Comparison of ENCODE assay signal across 9 cellular contexts in genomic region chr6:47478233-47479155, GRCh38. TPM values are rescaled to one million over a fixed set of nuclear protein-coding genes. Genes with fewer than 3 reads are reported as not detected.
DNase-seq lines count a peak whose midpoint lies in the region; ATAC-seq, FAIRE-seq and TF ChIP-seq lines count a peak whose summit lies in the region.
"Had no signal": no experiment of that assay in that cellular context is flagged by ENCODE, and none has a peak within 500 bp of the region (broad histone marks: within the 10 kb centered on the region; RNA-seq: fewer than 3 reads in every experiment).

No MANE protein-coding gene starts in this region.

- H3K4me3 ChIP-seq in endothelial cell of umbilical vein (replicated peaks in 1 of 3; ENCODE audit: insufficient read depth in 1 of 3, low read depth in 1 of 3, low read length in 3 of 3), result peak overlapping the region; percentile 62 to 92 (median 85)
- H3K4me3 ChIP-seq in mucosa of rectum (ENCODE audit: low read length in 2 of 2), result peak overlapping the region; percentile 87 to 95
- peak overlapping the region; percentile 50 to 88 for H3K4me3 ChIP-seq in aorta (ENCODE audit: low read length in 2 of 2)

- H3K79me2 ChIP-seq in endothelial cell of umbilical vein (ENCODE audit: control insufficient read depth, insufficient read depth, low read length), result peaks cover 51% of the 10 kb centered on the region

- peak overlapping the region; percentile 98 for H3K4me2 ChIP-seq in endothelial cell of umbilical vein (ENCODE audit: insufficient read depth, low read length)

- peak in 1 of 2 donors; percentile 0 for TF ChIP-seq CTCF in endothelial cell of umbilical vein (IDR thresholded peaks at IDR 0.05; ENCODE audit: extremely low read depth in 1 of 2, insufficient read depth in 1 of 2, low read depth in 1 of 2, low read length in 2 of 2)

- H4K20me1 ChIP-seq in endothelial cell of umbilical vein (replicated peaks; ENCODE audit: control insufficient read depth, extremely low read depth, insufficient read depth, low read length), result peaks cover 2% of the 10 kb centered on the region

- H3K27ac ChIP-seq in endothelial cell of umbilical vein (ENCODE audit: insufficient read depth, low read depth, low read length), result peak overlapping the region; percentile 71
- peak overlapping the region; percentile 98 to 99 for H3K27ac ChIP-seq in mucosa of rectum (ENCODE audit: low read depth in 2 of 2, low read length in 2 of 2)
- peak overlapping the region; percentile 45 to 87 for H3K27ac ChIP-seq in aorta (ENCODE audit: low read depth in 1 of 2, low read length in 2 of 2)

- H3K27me3 ChIP-seq in endothelial cell of umbilical vein (ENCODE audit: control insufficient read depth in 2 of 2, insufficient read depth in 2 of 2, low read length in 2 of 2) (no peaks in the 10 kb centered on the region), mucosa of rectum (ENCODE audit: control insufficient read depth in 2 of 2, insufficient read depth in 2 of 2, low read length in 2 of 2) (no peaks in the 10 kb centered on the region), aorta (ENCODE audit: control insufficient read depth in 1 of 2, insufficient read depth in 2 of 2, low read length in 1 of 2) (no peaks in the 10 kb centered on the region)

- POLR2A ChIA-PET in endothelial cell of umbilical vein (lab: Charles Lee), result interaction anchor here (0.7 to 1.3 kb wide), 3 partner anchors 10 to 153 kb away, joined by 3 to 5 read pairs (median 3); no protein-coding TSS in a partner anchor

- peak overlapping the region; percentile 33 for H2AFZ ChIP-seq in endothelial cell of umbilical vein (ENCODE audit: low read depth, low read length)

- CTCF ChIA-PET in endothelial cell of umbilical vein (lab: Charles Lee), result interaction anchor here (0.6 to 3.5 kb wide), 8 partner anchors 10 to 153 kb away, joined by 3 to 15 read pairs (median 4); no protein-coding TSS in a partner anchor

- peak; percentile 1 for TF ChIP-seq POLR2A in endothelial cell of umbilical vein (IDR thresholded peaks at IDR 0.05; ENCODE audit: low read depth, low read length)

- TSS peak; percentile 26 for BruUV-seq in endothelial cell of umbilical vein (replicated peaks; lab: Mats Ljungman, UMichigan)

- no peak for FAIRE-seq in endothelial cell of umbilical vein (lab: Jason Lieb, UNC)
- FAIRE-seq: TTC549 had no signal

- H3K9ac ChIP-seq in endothelial cell of umbilical vein (replicated peaks; ENCODE audit: extremely low read depth, insufficient read depth, low read length), result peak overlapping the region; percentile 97
- peak overlapping the region; percentile 82 to 98 for H3K9ac ChIP-seq in mucosa of rectum (ENCODE audit: low read depth in 1 of 2, low read length in 2 of 2)

- 1% methylated on average over 25 to 31 of the region's 31 CpGs for WGBS in aorta, 2 donors

- intact Hi-C loops in endothelial cell of umbilical vein (cut with micrococcal nuclease), result loop anchor here (1.0 to 5.0 kb wide), 2 partner anchors 64 to 381 kb away; no protein-coding TSS in a partner anchor
- intact Hi-C loops in aorta (cut with DNase I), result loop anchor here in 1 of 2 donors (10.0 kb wide), 1 partner anchor 64 kb away; no protein-coding TSS in a partner anchor

- H3K4me1 ChIP-seq in endothelial cell of umbilical vein (ENCODE audit: control insufficient read depth, extremely low read depth, insufficient read depth, low read length) (peaks cover 31% of the 10 kb centered on the region), mucosa of rectum (ENCODE audit: control insufficient read depth in 2 of 2, insufficient read depth in 2 of 2, low read length in 2 of 2) (peaks cover 10 to 27% of the 10 kb centered on the region in 2 donors), aorta (ENCODE audit: control insufficient read depth in 1 of 2, insufficient read depth in 2 of 2, low read length in 2 of 2) (peaks cover 0 to 5% of the 10 kb centered on the region in 2 donors)

- dilution Hi-C loops in endothelial cell of umbilical vein (cut with MboI; ENCODE audit: extremely low pct_ligation_motif_present, low sequenced_read_pairs), result no loop called here

- DNase-seq in CD1c-positive myeloid dendritic cell (ENCODE audit: extremely low spot score) (peak; percentile 40), endothelial cell of umbilical vein (ENCODE audit: low read depth, low spot score) (peak; percentile 63), aorta (peak in 1 of 2 donors; percentile 48)
- DNase-seq in stimulated activated CD4-positive, alpha-beta T cell treated with anti-CD3 and anti-CD28 coated beads, Interleukin-12 subunit alpha, Interleukin-12 subunit beta, amount 100 ng/mL, for 4 hours, result no peak

- ATAC-seq in GM19035 (IDR thresholded peaks at IDR 0.05; ENCODE audit: unreplicated experiment) (peak; percentile 45), HG03432 (IDR thresholded peaks at IDR 0.05; ENCODE audit: unreplicated experiment) (peak; percentile 41), SK-N-SH treated with all-trans-retinoic acid at 6 μM for 48 hours (peak; percentile 64), aorta (ENCODE audit: low FRiP score) (peak; percentile 17)

- no peaks in the 10 kb centered on the region for H3K9me3 ChIP-seq in endothelial cell of umbilical vein (replicated peaks; ENCODE audit: control insufficient read depth, insufficient read depth, low read length)
- H3K9me3 ChIP-seq in mucosa of rectum (ENCODE audit: control insufficient read depth in 2 of 2, low read length in 2 of 2), result no peaks in the 10 kb centered on the region
- no peaks in the 10 kb centered on the region for H3K9me3 ChIP-seq in aorta (ENCODE audit: control insufficient read depth, low read length)

- H3K9me1 ChIP-seq in endothelial cell of umbilical vein (replicated peaks; ENCODE audit: control insufficient read depth, extremely low read depth, insufficient read depth, low read length), result no peaks in the 10 kb centered on the region

- H3K36me3 ChIP-seq in endothelial cell of umbilical vein (ENCODE audit: control insufficient read depth in 2 of 2, extremely low read depth in 1 of 2, insufficient read depth in 2 of 2, low read length in 2 of 2) (no peaks in the 10 kb centered on the region), mucosa of rectum (ENCODE audit: control insufficient read depth in 2 of 2, insufficient read depth in 2 of 2, low read length in 2 of 2) (no peaks in the 10 kb centered on the region), aorta (ENCODE audit: control insufficient read depth in 1 of 2, insufficient read depth in 2 of 2, low read length in 1 of 2) (no peaks in the 10 kb centered on the region)

TF ChIP-seq in SK-N-SH treated with all-trans-retinoic acid at 6 μM for 48 hours, 23 proteins besides CTCF, POLR2A, EP300 and RAD21:
- no peak for TF ChIP-seq PPARA (CRISPR knock-in tag; IDR thresholded peaks at IDR 0.05; ENCODE audit: borderline replicate concordance)
TF ChIP-seq in SK-N-SH treated with all-trans-retinoic acid at 6 μM for 48 hours: peak in this region for 0.

TF ChIP-seq in endothelial cell of umbilical vein, 7 proteins besides CTCF, POLR2A, EP300 and RAD21:
- TF ChIP-seq MAX (IDR thresholded peaks at IDR 0.05; ENCODE audit: insufficient read depth, insufficient read length), result no peak
- TF ChIP-seq EZH2 (IDR thresholded peaks at IDR 0.05; ENCODE audit: borderline replicate concordance, low read depth, low read length, severe bottlenecking), result no peak
- TF ChIP-seq JUN (IDR thresholded peaks at IDR 0.05; ENCODE audit: borderline replicate concordance, insufficient read depth, insufficient read length, low read depth), result no peak
- peak; percentile 61 for TF ChIP-seq GATA2 (IDR thresholded peaks at IDR 0.05; ENCODE audit: insufficient read depth, insufficient read length, low read depth, low read length)
- no peak for TF ChIP-seq MYC (IDR thresholded peaks at IDR 0.05; ENCODE audit: low read depth, low read length)
- TF ChIP-seq FOS (IDR thresholded peaks at IDR 0.05; ENCODE audit: borderline replicate concordance, insufficient read depth, low read length), result no peak

RNA-seq across cellular contexts. Expression of gene CD2AP, which starts 0.9 kb away (rescaled TPM):
- total RNA-seq in endothelial cell of umbilical vein (37.3 and 39.8 TPM in 2 replicates), aorta (10 to 100 TPM; 25.2 to 33.4 TPM)
- polyA plus RNA-seq in endothelial cell of umbilical vein (2.7 and 4.2 TPM in 2 replicates), aorta (10 to 100 TPM in 1 of 2 donors, 1 to 10 TPM in 1; 6.8 to 19.2 TPM)
- 8.2 and 8.6 TPM in 2 replicates for polyA plus RNA-seq in endothelial cell of umbilical vein (2011; cell fraction: cytosol; rRNA removed)
- 12.9 and 17.5 TPM in 2 replicates for polyA plus RNA-seq in endothelial cell of umbilical vein (2011; cell fraction: nucleus; rRNA removed)
- 14.0 and 19.8 TPM in 2 replicates for polyA plus RNA-seq in endothelial cell of umbilical vein (2012)
- 5.3 and 6.8 TPM in 2 replicates for polyA minus RNA-seq in endothelial cell of umbilical vein
- 9.2 TPM for polyA minus RNA-seq in endothelial cell of umbilical vein (2011; cell fraction: cytosol; rRNA and poly(A)+ RNA removed)
- 31.3 and 38.1 TPM in 2 replicates for polyA minus RNA-seq in endothelial cell of umbilical vein (2011; cell fraction: nucleus; rRNA and poly(A)+ RNA removed)
